28 cellular contexts compared by ENCODE assay signal in genomic region chr1:155197901-155198546, GRCh38. TPM values are rescaled to one million over a fixed set of nuclear protein-coding genes. Genes with fewer than 3 reads are reported as not detected.
DNase-seq lines count a peak whose midpoint lies in the region; ATAC-seq and TF ChIP-seq lines count a peak whose summit lies in the region.
"Had no signal": no experiment of that assay in that cellular context is flagged by ENCODE, and none has a peak within 500 bp of the region (broad histone marks: within the 10 kb centered on the region; RNA-seq: fewer than 3 reads in every experiment).

No MANE protein-coding gene starts in this region.

- H3K27ac Mint-ChIP-seq in stimulated activated naive CD8-positive, alpha-beta T cell treated with anti-CD3 and anti-CD28 coated beads, Interleukin-15, amount 100 ng/mL, for 72 hours: no peak overlapping the region
- H3K27ac Mint-ChIP-seq: T-helper 1 cell treated with Interleukin-12 subunit alpha and Interleukin-12 subunit beta and Interleukin-4 antibody, amounts not matched to agents 30 μg/mL and 1 μg/mL, for 36 hours had no signal

- WGBS in adrenal gland, 4 donors: 89 to 92% (median 91%) methylated on average over 15 of the region's 15 CpGs

- POLR2A ChIA-PET in A673 (lab: Charles Lee; ENCODE audit: low non-redundant PET): no interaction called here

- H3K27ac ChIP-seq in adrenal gland (peak overlapping the region; percentile 55 to 91 (median 74)), layer of hippocampus (ENCODE audit: low read depth, low read length) (peak overlapping the region; percentile 42), skeletal muscle tissue (ENCODE audit: low read depth, low read length) (peak overlapping the region; percentile 82), A673 (ENCODE audit: low read depth, low read length, poor library complexity, severe bottlenecking) (no peak overlapping the region)
- H3K27ac ChIP-seq: BLaER1 treated with 17β-estradiol and CSF1 and Interleukin-3, amounts not matched to agents 10 nM and 100 nM; stomach had no signal

- no peaks in the 10 kb centered on the region for H3K9me3 ChIP-seq in adrenal gland (replicated peaks in 1 of 3)
- no peaks in the 10 kb centered on the region for H3K9me3 ChIP-seq in skeletal muscle tissue (ENCODE audit: control insufficient read depth in 3 of 3, low read length in 3 of 3)
- H3K9me3 ChIP-seq in A673 (ENCODE audit: low read depth, low read length, poor library complexity, severe bottlenecking): no peaks in the 10 kb centered on the region
- H3K9me3 ChIP-seq: BLaER1 treated with 17β-estradiol and CSF1 and Interleukin-3, amounts not matched to agents 10 nM and 100 nM; Caco-2; SK-N-SH; stomach; tibial nerve had no signal

- no peak overlapping the region for H3K4me3 Mint-ChIP-seq in stimulated activated naive CD8-positive, alpha-beta T cell treated with anti-CD3 and anti-CD28 coated beads, Interleukin-15, amount 100 ng/mL, for 72 hours
- H3K4me3 Mint-ChIP-seq: T-helper 1 cell treated with Interleukin-12 subunit alpha and Interleukin-12 subunit beta and Interleukin-4 antibody, amounts not matched to agents 30 μg/mL and 1 μg/mL, for 36 hours had no signal

- no peaks in the 10 kb centered on the region for H3K27me3 Mint-ChIP-seq in stimulated activated naive CD8-positive, alpha-beta T cell treated with anti-CD3 and anti-CD28 coated beads, Interleukin-15, amount 100 ng/mL, for 72 hours

- H3K27me3 ChIP-seq in adrenal gland (no peaks in the 10 kb centered on the region), layer of hippocampus (ENCODE audit: control insufficient read depth, insufficient read depth, low read length) (no peaks in the 10 kb centered on the region), skeletal muscle tissue (ENCODE audit: control insufficient read depth in 3 of 3, insufficient read depth in 3 of 3, low read length in 3 of 3) (peaks cover 0 to 4% (median 3%) of the 10 kb centered on the region in 3 donors), A673 (replicated peaks; ENCODE audit: insufficient read depth, low read depth, low read length, poor library complexity) (no peaks in the 10 kb centered on the region), H7 (ENCODE audit: control insufficient read depth, insufficient read depth, low read length) (no peaks in the 10 kb centered on the region)
- H3K27me3 ChIP-seq: BLaER1 treated with 17β-estradiol and CSF1 and Interleukin-3, amounts not matched to agents 10 nM and 100 nM; stomach; tibial nerve had no signal

- ATAC-seq in stimulated activated naive CD8-positive, alpha-beta T cell treated with anti-CD3 and anti-CD28 coated beads, Interleukin-15, amount 100 ng/mL, for 72 hours: no peak
- ATAC-seq: HCT116 had no signal

- TF ChIP-seq POLR2A in adrenal gland (IDR thresholded peaks at IDR 0.05): no peak

- H3K36me3 ChIP-seq in adrenal gland (replicated peaks in 1 of 2) (no peaks in the 10 kb centered on the region), skeletal muscle tissue (ENCODE audit: control insufficient read depth in 3 of 3, insufficient read depth in 3 of 3, low read length in 3 of 3) (peaks cover 8 to 16% (median 14%) of the 10 kb centered on the region in 3 donors), A673 (ENCODE audit: insufficient read depth, low read length, poor library complexity, severe bottlenecking) (peaks cover 19% of the 10 kb centered on the region), H7 (replicated peaks; ENCODE audit: control insufficient read depth, insufficient read depth, low read length) (peaks cover 46% of the 10 kb centered on the region)

- no peaks in the 10 kb centered on the region for H3K9me3 Mint-ChIP-seq in stimulated activated naive CD8-positive, alpha-beta T cell treated with anti-CD3 and anti-CD28 coated beads, Interleukin-15, amount 100 ng/mL, for 72 hours
- H3K9me3 Mint-ChIP-seq: T-helper 1 cell treated with Interleukin-12 subunit alpha and Interleukin-12 subunit beta and Interleukin-4 antibody, amounts not matched to agents 30 μg/mL and 1 μg/mL, for 36 hours had no signal

- H3K4me1 ChIP-seq in adrenal gland (replicated peaks in 1 of 2): peaks cover 25 to 42% of the 10 kb centered on the region in 2 donors
- H3K4me1 ChIP-seq in skeletal muscle tissue (ENCODE audit: control insufficient read depth in 3 of 3, insufficient read depth in 3 of 3, low read length in 3 of 3): peaks cover 35 to 47% (median 38%) of the 10 kb centered on the region in 3 donors
- peaks cover 21% of the 10 kb centered on the region for H3K4me1 ChIP-seq in A673 (ENCODE audit: insufficient read depth, low read length, poor library complexity, severe bottlenecking)

- intact Hi-C loops in adrenal gland (cut with DNase I) (no loop called here), A673 (cut with micrococcal nuclease; ENCODE audit: unreplicated experiment) (no loop called here)

- no TSS peak for BruUV-seq in A673 (replicated peaks; lab: Mats Ljungman, UMichigan)

- peaks cover 36% of the 10 kb centered on the region for H3K4me1 Mint-ChIP-seq in stimulated activated naive CD8-positive, alpha-beta T cell treated with anti-CD3 and anti-CD28 coated beads, Interleukin-15, amount 100 ng/mL, for 72 hours

- TF ChIP-seq CTCF in adrenal gland (IDR thresholded peaks at IDR 0.05): no peak
- no peak for TF ChIP-seq CTCF in A673 (conservative IDR thresholded peaks at IDR 0.05; ENCODE audit: low read depth, low read length)

- H3K9ac ChIP-seq in skeletal muscle tissue (ENCODE audit: low read depth in 1 of 3, low read length in 3 of 3): peak overlapping the region in 1 of 3 donors; percentile 33
- H3K9ac ChIP-seq: BLaER1 treated with 17β-estradiol and CSF1 and Interleukin-3, amounts not matched to agents 10 nM and 100 nM; SK-N-SH had no signal

- H3K4me3 ChIP-seq in adrenal gland (no peak overlapping the region), skeletal muscle tissue (ENCODE audit: low read length in 3 of 3) (no peak overlapping the region), A673 (ENCODE audit: low read depth, low read length, poor library complexity, severe bottlenecking) (no peak overlapping the region), H7 (ENCODE audit: insufficient read depth, low read depth, low read length) (no peak overlapping the region)
- H3K4me3 ChIP-seq: BLaER1 treated with 17β-estradiol and CSF1 and Interleukin-3, amounts not matched to agents 10 nM and 100 nM; stomach; tibial nerve had no signal

- peak; percentile 6 for DNase-seq in HuH-7.5 (ENCODE audit: low spot score)
- DNase-seq in adrenal gland: no peak
- DNase-seq in A673 (ENCODE audit: low spot score): no peak
- DNase-seq in stimulated activated naive CD8-positive, alpha-beta T cell treated with anti-CD3 and anti-CD28 coated beads, Interleukin-15, amount 100 ng/mL, for 72 hours: no peak
- no peak for DNase-seq in H7
- DNase-seq: activated CD4-positive, alpha-beta T cell treated with anti-CD3 and anti-CD28 coated beads for 4 hours; activated CD8-positive, alpha-beta memory T cell treated with anti-CD3 and anti-CD28 coated beads for 24 hours; activated gamma-delta T cell; activated T-cell treated with anti-CD3 and anti-CD28 coated beads, Interleukin-2, amount 50 U/mL, for 1 hour; effector CD4-positive, alpha-beta T cell; erythroblast; GF-D8; KG1; mammary epithelial cell; MM.1S; NCI-H1436; NCI-H82; RPMI8226; SK-N-SH; stomach had no signal

- CTCF ChIA-PET in A673 (lab: Charles Lee): no interaction called here

RNA-seq across cellular contexts. Expression of gene THBS3, which starts 9.7 kb away (rescaled TPM):
- total RNA-seq in adrenal gland (10 to 100 TPM in 6 of 8 donors, 1 to 10 TPM in 2; 7.1 to 38.6 (median 16.1) TPM), skeletal muscle tissue (40.2 TPM), A673 (2021) (23.2 and 29.7 TPM in 2 replicates)
- 100 to 1,000 TPM in 1 of 3 donors, 10 to 100 TPM in 1, 1 to 10 TPM in 1; 9.6 to 147 (median 71.3) TPM for polyA plus RNA-seq in adrenal gland
- 14.9 and 21.5 TPM in 2 replicates for total RNA-seq in H7 (2014; rRNA removed; shearing (Covaris generic))

RNA-seq across cellular contexts. Expression of gene MTX1, which starts 10.5 kb away (rescaled TPM):
- total RNA-seq in adrenal gland: 10 to 100 TPM; 39.2 to 83.8 (median 45.5) TPM
- polyA plus RNA-seq in adrenal gland: 100 to 1,000 TPM in 1 of 3 donors, 10 to 100 TPM in 2; 26.7 to 111 (median 79.8) TPM
- 16.2 TPM for total RNA-seq in skeletal muscle tissue
- 65.2 and 75.9 TPM in 2 replicates for total RNA-seq in A673 (2021)
- total RNA-seq in H7 (2014; rRNA removed; shearing (Covaris generic)): 180 and 221 TPM in 2 replicates

RNA-seq across cellular contexts. Expression of gene TRIM46, which starts 24.4 kb away (rescaled TPM):
- total RNA-seq in adrenal gland (under 1 TPM in 6 of 8 donors, not detected in 2; 0.19 to 0.96 (median 0.55) TPM), skeletal muscle tissue (under 0.01 TPM), A673 (2021) (5.1 and 6.2 TPM in 2 replicates)
- 1 to 10 TPM in 2 of 3 donors, under 1 TPM in 1; 0.38 to 5.6 (median 1.2) TPM for polyA plus RNA-seq in adrenal gland
- 9.9 and 11.1 TPM in 2 replicates for total RNA-seq in H7 (2014; rRNA removed; shearing (Covaris generic))
- total RNA-seq: HT-29 had no signal

RNA-seq across cellular contexts. Expression of gene KRTCAP2, which starts 24.9 kb away (rescaled TPM):
- total RNA-seq in adrenal gland (100 to 1,000 TPM in 7 of 8 donors, 10 to 100 TPM in 1; 76.1 to 252 (median 169) TPM), skeletal muscle tissue (104 TPM), A673 (2021) (162 and 179 TPM in 2 replicates)
- polyA plus RNA-seq in adrenal gland: 100 to 1,000 TPM; 383 to 806 (median 704) TPM
- 165 and 204 TPM in 2 replicates for total RNA-seq in H7 (2014; rRNA removed; shearing (Covaris generic))

RNA-seq across cellular contexts. Expression of gene ENTREP3, which starts 57.3 kb away (rescaled TPM):
- total RNA-seq in adrenal gland (10 to 100 TPM in 7 of 8 donors, 1 to 10 TPM in 1; 9.1 to 43.0 (median 34.2) TPM), skeletal muscle tissue (2.1 TPM), A673 (2021) (72.5 and 75.5 TPM in 2 replicates)
- 10 to 100 TPM; 10.3 to 26.9 (median 22.7) TPM for polyA plus RNA-seq in adrenal gland
- total RNA-seq in H7 (2014; rRNA removed; shearing (Covaris generic)): 9.4 and 14.7 TPM in 2 replicates
